In genomic region chr19:7527516-7528191, GRCh38 we compare ENCODE assay signal across 27 cellular contexts. TPM values are rescaled to one million over a fixed set of nuclear protein-coding genes. Genes with fewer than 3 reads are reported as not detected.
A peak's percentile ranks its signal among the peaks of the same experiment; 100 is the strongest.
DNase-seq lines count a peak whose midpoint lies in the region; ATAC-seq and TF ChIP-seq lines count a peak whose summit lies in the region.
"Had no signal": no experiment of that assay in that cellular context is flagged by ENCODE, and none has a peak within 500 bp of the region (broad histone marks: within the 10 kb centered on the region; RNA-seq: fewer than 3 reads in every experiment).

No MANE protein-coding gene starts in this region.

- TF ChIP-seq POLR2A in lower leg skin (IDR thresholded peaks at IDR 0.05), result no peak

- peak overlapping the region; percentile 59 for H3K27ac ChIP-seq in HL-60 (replicated peaks)
- no peak overlapping the region for H3K27ac ChIP-seq in brain microvascular endothelial cell
- H3K27ac ChIP-seq: KMS-11, neutrophil had no signal

- WGBS in lower leg skin, 2 donors, result 77 to 80% methylated on average over 25 of the region's 25 CpGs

- peak overlapping the region; percentile 64 for H3K27ac Mint-ChIP-seq in dendritic cell treated with granulocyte-macrophage colony-stimulating factor and Interleukin-4, amounts not matched to agents 40 ng/mL and 50 ng/mL, for 4 days
- H3K27ac Mint-ChIP-seq: activated naive CD8-positive, alpha-beta T cell treated with anti-CD3 and anti-CD28 coated beads, Interleukin-2, amount 50 U/mL, for 24 hours; GM23338; T-cell had no signal

- H3K4me3 Mint-ChIP-seq in dendritic cell treated with granulocyte-macrophage colony-stimulating factor and Interleukin-4, amounts not matched to agents 40 ng/mL and 50 ng/mL, for 4 days, result peak overlapping the region; percentile 55
- H3K4me3 Mint-ChIP-seq: activated naive CD8-positive, alpha-beta T cell treated with anti-CD3 and anti-CD28 coated beads, Interleukin-2, amount 50 U/mL, for 24 hours; activated T-cell treated with anti-CD3 and anti-CD28 coated beads, Interleukin-2, amount 50 U/mL, for 4 hours; central memory CD8-positive, alpha-beta T cell; GM23338; T-cell had no signal

- H3K27me3 Mint-ChIP-seq in dendritic cell treated with granulocyte-macrophage colony-stimulating factor and Interleukin-4, amounts not matched to agents 40 ng/mL and 50 ng/mL, for 4 days, result no peaks in the 10 kb centered on the region
- H3K27me3 Mint-ChIP-seq: activated naive CD8-positive, alpha-beta T cell treated with anti-CD3 and anti-CD28 coated beads, Interleukin-2, amount 50 U/mL, for 24 hours; central memory CD8-positive, alpha-beta T cell; T-cell had no signal

- in situ Hi-C loops in brain microvascular endothelial cell (cut with HindIII; ENCODE audit: low pct_ligation_motif_present, low sequenced_read_pairs), result no loop called here
- in situ Hi-C loops in ACHN (cut with HindIII; ENCODE audit: low pct_ligation_motif_present, low pct_unique_long_range_greater_than_20kb, low sequenced_read_pairs), result no loop called here

- intact Hi-C loops in dendritic cell treated with granulocyte-macrophage colony-stimulating factor and Interleukin-4, amounts not matched to agents 40 ng/mL and 50 ng/mL, for 4 days (cut with micrococcal nuclease), result loop anchor here (10.0 kb wide), 1 partner anchor 133 kb away; no protein-coding TSS in a partner anchor
- intact Hi-C loops in lower leg skin (cut with DNase I; ENCODE audit: low total_unique reads), result no loop called here
- intact Hi-C loops in sciatic nerve (cut with DNase I), result no loop called here

- peaks cover 66% of the 10 kb centered on the region for H3K4me1 Mint-ChIP-seq in dendritic cell treated with granulocyte-macrophage colony-stimulating factor and Interleukin-4, amounts not matched to agents 40 ng/mL and 50 ng/mL, for 4 days (ENCODE audit: low read depth)
- H3K4me1 Mint-ChIP-seq: GM23338 had no signal

- H3K36me3 Mint-ChIP-seq in dendritic cell treated with granulocyte-macrophage colony-stimulating factor and Interleukin-4, amounts not matched to agents 40 ng/mL and 50 ng/mL, for 4 days (ENCODE audit: low read depth), result peaks cover 95% of the 10 kb centered on the region

- H3K4me3 ChIP-seq in HL-60 (replicated peaks; ENCODE audit: insufficient read depth, low read length) (no peak overlapping the region), lower leg skin (ENCODE audit: low read depth, poor library complexity, severe bottlenecking) (no peak overlapping the region), brain microvascular endothelial cell (ENCODE audit: low read depth, low read length) (no peak overlapping the region)
- H3K4me3 ChIP-seq: BLaER1 treated with 17β-estradiol and CSF1 and Interleukin-3, amounts not matched to agents 10 nM and 100 nM; dorsolateral prefrontal cortex; GM23338; MG63; tibial nerve had no signal

- DNase-seq in HL-60 (ENCODE audit: low read depth in 1 of 2, low spot score in 1 of 2), result peak; percentile 68 to 80
- DNase-seq in lower leg skin (ENCODE audit: low spot score in 2 of 2), result peak; percentile 32 to 88
- peak; percentile 73 for DNase-seq in sciatic nerve (ENCODE audit: low spot score)
- DNase-seq in brain microvascular endothelial cell, result no peak
- no peak for DNase-seq in ACHN
- DNase-seq: activated naive CD4-positive, alpha-beta T cell; activated naive CD8-positive, alpha-beta T cell treated with anti-CD3 and anti-CD28 coated beads, Interleukin-2, amount 50 U/mL, for 24 hours; activated T-cell treated with anti-CD3 and anti-CD28 coated beads, Interleukin-2, amount 50 U/mL, for 4 hours; COR-L47; dorsolateral prefrontal cortex; foreskin melanocyte; kidney glomerular epithelial cell; MG63; NCI-H1105 treated with DMSO at 0.1 percent for 48 hours; NCI-H1930; NCI-H510A treated with DMSO at 0.1 percent for 48 hours; stimulated activated CD4-positive, alpha-beta T cell treated with anti-CD3 and anti-CD28 coated beads, Interleukin-4, amount 100 ng/mL, for 24 hours; T-cell had no signal

- H3K27me3 ChIP-seq in HL-60 (ENCODE audit: insufficient read depth, poor library complexity, severe bottlenecking) (no peaks in the 10 kb centered on the region), brain microvascular endothelial cell (replicated peaks) (no peaks in the 10 kb centered on the region)
- H3K27me3 ChIP-seq: BLaER1 treated with 17β-estradiol and CSF1 and Interleukin-3, amounts not matched to agents 10 nM and 100 nM; dorsolateral prefrontal cortex; MG63; neutrophil; tibial nerve had no signal

- peaks cover 14% of the 10 kb centered on the region for H3K36me3 ChIP-seq in brain microvascular endothelial cell (replicated peaks)

- ATAC-seq in sciatic nerve (peak; percentile 64), GM18873 (IDR thresholded peaks at IDR 0.05; ENCODE audit: low FRiP score, unreplicated experiment) (no peak), GM19324 (IDR thresholded peaks at IDR 0.05; ENCODE audit: low FRiP score, unreplicated experiment) (no peak)
- ATAC-seq: activated naive CD8-positive, alpha-beta T cell treated with anti-CD3 and anti-CD28 coated beads, Interleukin-2, amount 50 U/mL, for 24 hours; activated T-cell treated with anti-CD3 and anti-CD28 coated beads, Interleukin-2, amount 50 U/mL, for 4 hours; GM23338; T-cell had no signal

- no peak for TF ChIP-seq CTCF in HL-60 (IDR thresholded peaks at IDR 0.05; ENCODE audit: insufficient read depth, low read length)
- no peak for TF ChIP-seq CTCF in lower leg skin (IDR thresholded peaks at IDR 0.05)
- no peak for TF ChIP-seq CTCF in brain microvascular endothelial cell (IDR thresholded peaks at IDR 0.05; ENCODE audit: low read depth, low read length, missing control alignments)

- H3K9me3 Mint-ChIP-seq in dendritic cell treated with granulocyte-macrophage colony-stimulating factor and Interleukin-4, amounts not matched to agents 40 ng/mL and 50 ng/mL, for 4 days, result no peaks in the 10 kb centered on the region
- H3K9me3 Mint-ChIP-seq: activated naive CD8-positive, alpha-beta T cell treated with anti-CD3 and anti-CD28 coated beads, Interleukin-2, amount 50 U/mL, for 24 hours; activated T-cell treated with anti-CD3 and anti-CD28 coated beads, Interleukin-2, amount 50 U/mL, for 4 hours; central memory CD8-positive, alpha-beta T cell; GM23338; T-cell had no signal

RNA-seq across cellular contexts. Expression of gene MCOLN1, which starts 5.2 kb away (rescaled TPM):
- 10 to 100 TPM; 15.2 to 37.7 (median 28.6) TPM for total RNA-seq in lower leg skin
- total RNA-seq in sciatic nerve, result 35.3 TPM

RNA-seq across cellular contexts. Expression of gene PNPLA6, which starts 7.9 kb away (rescaled TPM):
- total RNA-seq in lower leg skin (10 to 100 TPM; 58.3 to 89.8 (median 71.0) TPM), sciatic nerve (133 TPM)

RNA-seq across cellular contexts. Expression of gene ZNF358, which starts 11.8 kb away (rescaled TPM):
- 10 to 100 TPM; 30.4 to 42.8 (median 36.9) TPM for total RNA-seq in lower leg skin
- total RNA-seq in sciatic nerve, result 47.6 TPM

RNA-seq across cellular contexts. Expression of gene PEX11G, which starts 38.8 kb away (rescaled TPM):
- total RNA-seq in lower leg skin, result 1 to 10 TPM; 3.2 to 8.2 (median 4.7) TPM
- total RNA-seq in sciatic nerve, result 4.7 TPM

Comparison
In these comparisons a context has a peak if more than half of its experiments do, and no peak if none do; other contexts are left out.
1. DNase-seq: peak in HL-60 (2 of 2), lower leg skin (2 of 2) and sciatic nerve (single experiment); none in brain microvascular endothelial cell (single experiment) and ACHN (single experiment).